ENCODE assay signal across 1 cellular context in the genomic region with DNA sequence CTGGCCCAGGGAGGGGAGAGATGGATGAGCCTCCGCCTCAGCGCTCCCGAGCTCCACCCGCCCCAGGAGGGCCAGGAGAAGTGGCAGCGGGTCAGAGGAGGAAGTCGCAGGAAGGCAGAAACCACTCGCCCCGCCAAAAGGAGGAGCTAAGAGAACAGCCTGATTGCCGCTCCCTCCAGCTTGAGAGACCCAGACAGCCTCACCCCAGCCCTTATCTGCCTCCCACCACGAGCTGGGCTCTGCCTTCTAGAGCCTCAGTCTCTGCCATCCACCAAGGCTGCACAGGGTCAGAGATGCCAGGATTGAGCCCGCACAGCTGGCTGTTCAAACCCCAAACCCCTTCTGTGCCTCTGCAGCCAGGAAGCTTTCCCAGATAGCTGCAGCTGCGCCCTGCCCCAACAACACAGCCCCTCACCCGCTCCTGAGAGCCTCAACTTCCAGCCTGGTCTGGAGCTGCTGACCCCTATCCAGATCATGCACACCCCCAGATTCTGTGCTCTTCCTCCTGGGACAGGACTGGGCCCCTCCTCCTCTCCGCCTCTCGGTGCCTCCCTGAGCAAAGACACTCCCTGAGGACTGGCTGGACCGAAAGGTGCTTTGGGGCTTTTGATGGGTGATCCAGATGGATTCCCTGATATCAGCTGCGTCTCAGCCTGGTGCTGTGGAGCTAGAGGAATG.
TF ChIP-seq lines count a peak whose summit lies in the region.

No MANE protein-coding gene starts in this region.

TF ChIP-seq in K562, 482 proteins besides CTCF, POLR2A, EP300 and RAD21 (continued from another document and continues in another):
- TF ChIP-seq, protein P1, sequence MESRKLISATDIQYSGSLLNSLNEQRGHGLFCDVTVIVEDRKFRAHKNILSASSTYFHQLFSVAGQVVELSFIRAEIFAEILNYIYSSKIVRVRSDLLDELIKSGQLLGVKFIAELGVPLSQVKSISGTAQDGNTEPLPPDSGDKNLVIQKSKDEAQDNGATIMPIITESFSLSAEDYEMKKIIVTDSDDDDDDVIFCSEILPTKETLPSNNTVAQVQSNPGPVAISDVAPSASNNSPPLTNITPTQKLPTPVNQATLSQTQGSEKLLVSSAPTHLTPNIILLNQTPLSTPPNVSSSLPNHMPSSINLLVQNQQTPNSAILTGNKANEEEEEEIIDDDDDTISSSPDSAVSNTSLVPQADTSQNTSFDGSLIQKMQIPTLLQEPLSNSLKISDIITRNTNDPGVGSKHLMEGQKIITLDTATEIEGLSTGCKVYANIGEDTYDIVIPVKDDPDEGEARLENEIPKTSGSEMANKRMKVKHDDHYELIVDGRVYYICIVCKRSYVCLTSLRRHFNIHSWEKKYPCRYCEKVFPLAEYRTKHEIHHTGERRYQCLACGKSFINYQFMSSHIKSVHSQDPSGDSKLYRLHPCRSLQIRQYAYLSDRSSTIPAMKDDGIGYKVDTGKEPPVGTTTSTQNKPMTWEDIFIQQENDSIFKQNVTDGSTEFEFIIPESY (CRISPR knock-in tag; IDR thresholded peaks at IDR 0.05) = no peak
- TF ChIP-seq DMBX1 (CRISPR knock-in tag; IDR thresholded peaks at IDR 0.05; ENCODE audit: borderline replicate concordance) (peak; percentile 57; the same call in 1 of the 2 replicates), ZBTB1 (CRISPR knock-in tag; IDR thresholded peaks at IDR 0.05; ENCODE audit: borderline replicate concordance, low read depth) (no peak), BRD4 (IDR thresholded peaks at IDR 0.05) (no peak), ZNF592 (IDR thresholded peaks at IDR 0.05) (peak; percentile 50; the same call in 1 of the 2 replicates), UBTF (IDR thresholded peaks at IDR 0.05; ENCODE audit: borderline replicate concordance in 1 of 2, low read depth in 2 of 2, low read length in 2 of 2) (peak in 1 of 2 experiments; percentile 72; a peak in 1 of 4 replicates), GABPB1 (CRISPR knock-in tag; IDR thresholded peaks at IDR 0.05) (0 out of 2 replicates have a peak, but pooled peaks have one; percentile 51), BACH1 (tag; IDR thresholded peaks at IDR 0.05) (no peak), MYC (IDR thresholded peaks at IDR 0.05; ENCODE audit: low read depth, low read length) (peak; percentile 55; the same call in 1 of the 2 replicates), MYC (CRISPR knock-in tag; IDR thresholded peaks at IDR 0.05; ENCODE audit: borderline replicate concordance, low read depth) (no peak), MEIS2 (IDR thresholded peaks at IDR 0.05; ENCODE audit: partially characterized antibody) (no peak), ATF7 (IDR thresholded peaks at IDR 0.05) (peak; percentile 32; the same call in 1 of the 2 replicates), ZNF184 (CRISPR knock-in tag; IDR thresholded peaks at IDR 0.05) (no peak), MAX (CRISPR knock-in tag; IDR thresholded peaks at IDR 0.05) (peak; percentile 38), RCOR1 (IDR thresholded peaks at IDR 0.05; ENCODE audit: borderline replicate concordance in 1 of 2, low read depth in 2 of 2, low read length in 2 of 2) (peak in 1 of 2 experiments; percentile 94; a peak in 2 of 4 replicates), MGA (IDR thresholded peaks at IDR 0.05) (peak; percentile 35; the same call in 1 of the 2 replicates)
- TF ChIP-seq, protein P2, sequence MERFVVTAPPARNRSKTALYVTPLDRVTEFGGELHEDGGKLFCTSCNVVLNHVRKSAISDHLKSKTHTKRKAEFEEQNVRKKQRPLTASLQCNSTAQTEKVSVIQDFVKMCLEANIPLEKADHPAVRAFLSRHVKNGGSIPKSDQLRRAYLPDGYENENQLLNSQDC (CRISPR knock-in tag; IDR thresholded peaks at IDR 0.05) = no peak
- TF ChIP-seq, protein P3, sequence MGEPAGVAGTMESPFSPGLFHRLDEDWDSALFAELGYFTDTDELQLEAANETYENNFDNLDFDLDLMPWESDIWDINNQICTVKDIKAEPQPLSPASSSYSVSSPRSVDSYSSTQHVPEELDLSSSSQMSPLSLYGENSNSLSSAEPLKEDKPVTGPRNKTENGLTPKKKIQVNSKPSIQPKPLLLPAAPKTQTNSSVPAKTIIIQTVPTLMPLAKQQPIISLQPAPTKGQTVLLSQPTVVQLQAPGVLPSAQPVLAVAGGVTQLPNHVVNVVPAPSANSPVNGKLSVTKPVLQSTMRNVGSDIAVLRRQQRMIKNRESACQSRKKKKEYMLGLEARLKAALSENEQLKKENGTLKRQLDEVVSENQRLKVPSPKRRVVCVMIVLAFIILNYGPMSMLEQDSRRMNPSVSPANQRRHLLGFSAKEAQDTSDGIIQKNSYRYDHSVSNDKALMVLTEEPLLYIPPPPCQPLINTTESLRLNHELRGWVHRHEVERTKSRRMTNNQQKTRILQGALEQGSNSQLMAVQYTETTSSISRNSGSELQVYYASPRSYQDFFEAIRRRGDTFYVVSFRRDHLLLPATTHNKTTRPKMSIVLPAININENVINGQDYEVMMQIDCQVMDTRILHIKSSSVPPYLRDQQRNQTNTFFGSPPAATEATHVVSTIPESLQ (CRISPR knock-in tag; IDR thresholded peaks at IDR 0.05) = no peak
- TF ChIP-seq, protein P4, sequence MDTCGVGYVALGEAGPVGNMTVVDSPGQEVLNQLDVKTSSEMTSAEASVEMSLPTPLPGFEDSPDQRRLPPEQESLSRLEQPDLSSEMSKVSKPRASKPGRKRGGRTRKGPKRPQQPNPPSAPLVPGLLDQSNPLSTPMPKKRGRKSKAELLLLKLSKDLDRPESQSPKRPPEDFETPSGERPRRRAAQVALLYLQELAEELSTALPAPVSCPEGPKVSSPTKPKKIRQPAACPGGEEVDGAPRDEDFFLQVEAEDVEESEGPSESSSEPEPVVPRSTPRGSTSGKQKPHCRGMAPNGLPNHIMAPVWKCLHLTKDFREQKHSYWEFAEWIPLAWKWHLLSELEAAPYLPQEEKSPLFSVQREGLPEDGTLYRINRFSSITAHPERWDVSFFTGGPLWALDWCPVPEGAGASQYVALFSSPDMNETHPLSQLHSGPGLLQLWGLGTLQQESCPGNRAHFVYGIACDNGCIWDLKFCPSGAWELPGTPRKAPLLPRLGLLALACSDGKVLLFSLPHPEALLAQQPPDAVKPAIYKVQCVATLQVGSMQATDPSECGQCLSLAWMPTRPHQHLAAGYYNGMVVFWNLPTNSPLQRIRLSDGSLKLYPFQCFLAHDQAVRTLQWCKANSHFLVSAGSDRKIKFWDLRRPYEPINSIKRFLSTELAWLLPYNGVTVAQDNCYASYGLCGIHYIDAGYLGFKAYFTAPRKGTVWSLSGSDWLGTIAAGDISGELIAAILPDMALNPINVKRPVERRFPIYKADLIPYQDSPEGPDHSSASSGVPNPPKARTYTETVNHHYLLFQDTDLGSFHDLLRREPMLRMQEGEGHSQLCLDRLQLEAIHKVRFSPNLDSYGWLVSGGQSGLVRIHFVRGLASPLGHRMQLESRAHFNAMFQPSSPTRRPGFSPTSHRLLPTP (IDR thresholded peaks at IDR 0.05; ENCODE audit: borderline replicate concordance, extremely low read depth, insufficient read length) = no peak
